In genomic region chr17:17416400-17417360, GRCh38 we compare ENCODE assay signal across 9 cellular contexts.
DNase-seq lines count a peak whose midpoint lies in the region; ATAC-seq and TF ChIP-seq lines count a peak whose summit lies in the region.
"Had no signal": no experiment of that assay in that cellular context is flagged by ENCODE, and none has a peak within 500 bp of the region (broad histone marks: within the 10 kb centered on the region; RNA-seq: fewer than 3 reads in every experiment).

No MANE protein-coding gene starts in this region.

- H3K4me3 Mint-ChIP-seq in endodermal cell (no peak overlapping the region), neural crest cell (no peak overlapping the region)

- H3K9ac ChIP-seq in endodermal cell (ENCODE audit: extremely low read depth, low read length, poor library complexity, severe bottlenecking) = no peak overlapping the region

- peaks cover 2% of the 10 kb centered on the region for H3K27me3 ChIP-seq in endodermal cell (ENCODE audit: control insufficient read depth, insufficient read depth, low read length, poor library complexity, severe bottlenecking)
- H3K27me3 ChIP-seq: neutrophil had no signal

- H3K36me3 ChIP-seq in endodermal cell (ENCODE audit: control insufficient read depth, insufficient read depth, low read length) = no peaks in the 10 kb centered on the region
- H3K36me3 ChIP-seq: neutrophil had no signal

- peak overlapping the region; percentile 61 for H3K27ac Mint-ChIP-seq in endodermal cell
- peak overlapping the region; percentile 21 for H3K27ac Mint-ChIP-seq in neural crest cell (ENCODE audit: unreplicated experiment)

- no peak for ATAC-seq in HG02840 (IDR thresholded peaks at IDR 0.05; ENCODE audit: low FRiP score, unreplicated experiment)

- H3K9me3 Mint-ChIP-seq in endodermal cell (peaks cover 5% of the 10 kb centered on the region), neural crest cell (peaks cover 4% of the 10 kb centered on the region)

- H3K27ac ChIP-seq in endodermal cell (ENCODE audit: low read depth, low read length) = no peak overlapping the region
- H3K27ac ChIP-seq: neutrophil had no signal

- H3K9me3 ChIP-seq in endodermal cell (ENCODE audit: control insufficient read depth, low read length) = peaks cover 16% of the 10 kb centered on the region
- H3K9me3 ChIP-seq: neutrophil had no signal

- 94% methylated on average over 13 to 16 of the region's 16 CpGs for WGBS in endodermal cell (ENCODE audit: insufficient coverage in 1 of 2, insufficient read length in 1 of 2), 2 experiments

- DNase-seq in NCI-H2196 (lab: John Stamatoyannopoulos, UW; ENCODE audit: unreplicated experiment) (peak; percentile 66), NCI-H2196 treated with DMSO at 0.1 percent for 48 hours (lab: John Stamatoyannopoulos, UW; ENCODE audit: unreplicated experiment) (no peak), RPMI7951 (ENCODE audit: low read depth) (peak; percentile 79), endodermal cell (peak; percentile 45), neural crest cell (ENCODE audit: low read depth, low spot score) (no peak), GM10248 (ENCODE audit: extremely low spot score) (no peak), kidney glomerular epithelial cell (lab: John Stamatoyannopoulos, UW) (no peak)

- H3K36me3 Mint-ChIP-seq in endodermal cell (ENCODE audit: low read depth) (no peaks in the 10 kb centered on the region), neural crest cell (ENCODE audit: low read depth) (no peaks in the 10 kb centered on the region)

- POLR2A ChIA-PET in GM10248 (lab: Yijun Ruan, JAX) = no interaction called here

- CTCF ChIA-PET in GM10248 (lab: Yijun Ruan, JAX) = interaction anchor here (0.7 kb wide), 1 partner anchor 80 kb away, joined by 3 read pairs; no protein-coding TSS in a partner anchor

- H3K4me1 Mint-ChIP-seq in endodermal cell = no peaks in the 10 kb centered on the region
- peaks cover 7% of the 10 kb centered on the region for H3K4me1 Mint-ChIP-seq in neural crest cell

- H3K27me3 Mint-ChIP-seq in endodermal cell (ENCODE audit: insufficient read depth) = peaks cover 24% of the 10 kb centered on the region
- H3K27me3 Mint-ChIP-seq in neural crest cell (ENCODE audit: low read depth) = peaks cover 13% of the 10 kb centered on the region

- no peaks in the 10 kb centered on the region for H3K4me1 ChIP-seq in endodermal cell (ENCODE audit: control insufficient read depth, insufficient read depth, low read length)

- TF ChIP-seq CTCF in endodermal cell (conservative IDR thresholded peaks at IDR 0.05) (no peak), neural crest cell (conservative IDR thresholded peaks at IDR 0.05) (no peak), GM10248 (IDR thresholded peaks at IDR 0.05; ENCODE audit: control extremely low read depth, extremely low read depth, low read depth, missing control alignments) (no peak)

- no peak overlapping the region for H3K4me3 ChIP-seq in endodermal cell (ENCODE audit: low read length)

Comparison
In these comparisons a context has a peak if more than half of its experiments do, and no peak if none do; other contexts are left out.
1. DNase-seq: peak in NCI-H2196 (single experiment), RPMI7951 (single experiment) and endodermal cell (single experiment); none in NCI-H2196 treated with DMSO at 0.1 percent for 48 hours (single experiment), neural crest cell (single experiment), GM10248 (single experiment) and kidney glomerular epithelial cell (single experiment).